17 cellular contexts compared by ENCODE assay signal in genomic region chr10:131577786-131578471, GRCh38.
"Had no signal": no experiment of that assay in that cellular context is flagged by ENCODE, and none has a peak within 500 bp of the region (broad histone marks: within the 10 kb centered on the region; RNA-seq: fewer than 3 reads in every experiment).

No MANE protein-coding gene starts in this region.

- H3K27me3 Mint-ChIP-seq: activated CD4-positive, alpha-beta memory T cell treated with anti-CD3 and anti-CD28 coated beads for 36 hours; central memory CD8-positive, alpha-beta T cell; naive B cell had no signal

- DNase-seq: activated CD4-positive, alpha-beta memory T cell treated with anti-CD3 and anti-CD28 coated beads for 36 hours; activated CD4-positive, alpha-beta T cell treated with anti-CD3 and anti-CD28 coated beads for 1 hour; activated gamma-delta T cell; activated T-cell treated with anti-CD3 and anti-CD28 coated beads, Interleukin-2, amount 50 U/mL, for 72 hours; body of pancreas; effector memory CD4-positive, alpha-beta T cell; foreskin melanocyte; immature natural killer cell; naive B cell; nucleus accumbens; stimulated activated CD4-positive, alpha-beta T cell treated with anti-CD3 and anti-CD28 coated beads, Interleukin-1b, Interleukin-23, amount 100 ng/mL, for 48 hours; uterus had no signal

- H3K27ac ChIP-seq: body of pancreas, prostate gland, right lobe of liver, uterus had no signal

- H3K9me3 ChIP-seq: body of pancreas, prostate gland, right lobe of liver, uterus had no signal

- H3K27me3 ChIP-seq: body of pancreas, right lobe of liver, uterus had no signal

- H3K4me1 ChIP-seq: body of pancreas, prostate gland, right lobe of liver, uterus had no signal

- H3K36me3 Mint-ChIP-seq: activated CD4-positive, alpha-beta memory T cell treated with anti-CD3 and anti-CD28 coated beads for 36 hours; activated naive CD4-positive, alpha-beta T cell treated with anti-CD3 and anti-CD28 coated beads, Interleukin-2, amount 50 U/mL, for 72 hours; immature natural killer cell; naive B cell had no signal

- H3K27ac Mint-ChIP-seq: activated CD4-positive, alpha-beta memory T cell treated with anti-CD3 and anti-CD28 coated beads for 36 hours; activated naive CD4-positive, alpha-beta T cell treated with anti-CD3 and anti-CD28 coated beads, Interleukin-2, amount 50 U/mL, for 72 hours; activated T-cell treated with anti-CD3 and anti-CD28 coated beads, Interleukin-2, amount 50 U/mL, for 72 hours; immature natural killer cell; naive B cell had no signal

- H3K9me3 Mint-ChIP-seq: activated CD4-positive, alpha-beta memory T cell treated with anti-CD3 and anti-CD28 coated beads for 36 hours; activated naive CD4-positive, alpha-beta T cell treated with anti-CD3 and anti-CD28 coated beads, Interleukin-2, amount 50 U/mL, for 72 hours; activated T-cell treated with anti-CD3 and anti-CD28 coated beads, Interleukin-2, amount 50 U/mL, for 72 hours; central memory CD8-positive, alpha-beta T cell; immature natural killer cell had no signal

- H3K4me1 Mint-ChIP-seq: central memory CD8-positive, alpha-beta T cell; immature natural killer cell had no signal

- H3K4me3 ChIP-seq: body of pancreas, prostate gland, right lobe of liver, uterus had no signal

- H3K36me3 ChIP-seq: prostate gland, right lobe of liver, uterus had no signal

- H3K4me3 Mint-ChIP-seq: activated CD4-positive, alpha-beta memory T cell treated with anti-CD3 and anti-CD28 coated beads for 36 hours; activated T-cell treated with anti-CD3 and anti-CD28 coated beads, Interleukin-2, amount 50 U/mL, for 72 hours; central memory CD8-positive, alpha-beta T cell; immature natural killer cell; naive B cell had no signal

- ATAC-seq: activated naive CD4-positive, alpha-beta T cell treated with anti-CD3 and anti-CD28 coated beads, Interleukin-2, amount 50 U/mL, for 72 hours; activated T-cell treated with anti-CD3 and anti-CD28 coated beads, Interleukin-2, amount 50 U/mL, for 72 hours; body of pancreas; SK-N-SH treated with all-trans-retinoic acid at 6 μM for 48 hours had no signal
